Comparison of ENCODE assay signal across 3 cellular contexts in genomic region chr3:195154111-195154791, GRCh38.
A peak's percentile ranks its signal among the peaks of the same experiment; 100 is the strongest.
TF ChIP-seq lines count a peak whose summit lies in the region.

No MANE protein-coding gene starts in this region.

TF ChIP-seq in IMR-90, 13 proteins besides CTCF, POLR2A, EP300 and RAD21:
- TF ChIP-seq SMC3 (IDR thresholded peaks at IDR 0.05; ENCODE audit: low read depth, low read length) (no peak), MAZ (IDR thresholded peaks at IDR 0.05; ENCODE audit: borderline replicate concordance, low read depth, low read length) (peak; percentile 21; the same call in 1 of the 2 replicates), CHD1 (IDR thresholded peaks at IDR 0.05; ENCODE audit: low read depth, low read length) (no peak), USF2 (IDR thresholded peaks at IDR 0.05; ENCODE audit: low read depth, low read length) (peak; percentile 38), BHLHE40 (IDR thresholded peaks at IDR 0.05; ENCODE audit: low read depth, low read length) (peak; percentile 58; the same call in 1 of the 2 replicates), NFE2L2 (IDR thresholded peaks at IDR 0.05; ENCODE audit: low read depth, low read length) (no peak), FOS (IDR thresholded peaks at IDR 0.05; ENCODE audit: low read depth, low read length) (no peak), RCOR1 (IDR thresholded peaks at IDR 0.05; ENCODE audit: insufficient replicate concordance, low read length) (peak; percentile 15), MAFK (IDR thresholded peaks at IDR 0.05; ENCODE audit: low read depth, low read length) (no peak)
TF ChIP-seq in IMR-90: peak in this region for 4.

TF ChIP-seq in GM12878, 131 proteins besides CTCF, POLR2A, EP300 and RAD21:
- TF ChIP-seq EZH2 (IDR thresholded peaks at IDR 0.05; ENCODE audit: borderline replicate concordance, control insufficient read depth, low read depth, low read length) (no peak), JUND (IDR thresholded peaks at IDR 0.05; ENCODE audit: low read depth, low read length) (no peak), KDM1A (IDR thresholded peaks at IDR 0.05; ENCODE audit: borderline replicate concordance) (no peak), PAX8 (IDR thresholded peaks at IDR 0.05) (no peak), KAT2A (conservative IDR thresholded peaks at IDR 0.05; ENCODE audit: control insufficient read depth, low read depth, low read length) (no peak), GABPA (IDR thresholded peaks at IDR 0.05; ENCODE audit: low read depth) (no peak), ZBTB4 (CRISPR knock-in tag; IDR thresholded peaks at IDR 0.05) (no peak), SIX5 (IDR thresholded peaks at IDR 0.05; ENCODE audit: low read depth, low read length, severe bottlenecking) (no peak), ZNF384 (IDR thresholded peaks at IDR 0.05; ENCODE audit: borderline replicate concordance, low read depth, low read length) (no peak), CEBPZ (IDR thresholded peaks at IDR 0.05; ENCODE audit: low read depth, low read length) (no peak), CEBPB (IDR thresholded peaks at IDR 0.05; ENCODE audit: borderline replicate concordance in 1 of 2, low read depth in 2 of 2, low read length in 2 of 2) (no peak), RFX5 (IDR thresholded peaks at IDR 0.05; ENCODE audit: low read depth, low read length) (no peak), RELA (IDR thresholded peaks at IDR 0.05; ENCODE audit: borderline replicate concordance, partially characterized antibody) (no peak), TCF3 (IDR thresholded peaks at IDR 0.05; ENCODE audit: borderline replicate concordance, insufficient read depth, low read depth, low read length) (no peak), POU2F2 (IDR thresholded peaks at IDR 0.05; ENCODE audit: borderline replicate concordance, low read depth, low read length) (no peak), NFXL1 (IDR thresholded peaks at IDR 0.05; ENCODE audit: borderline replicate concordance) (no peak)

TF ChIP-seq in liver, 16 proteins besides CTCF, POLR2A, EP300 and RAD21:
- no peak for TF ChIP-seq GABPA (IDR thresholded peaks at IDR 0.05 in 1 of 2, conservative IDR thresholded peaks at IDR 0.05 in 1 of 2)
- peak; percentile 7 for TF ChIP-seq NR2F2 (IDR thresholded peaks at IDR 0.05)
